8 cellular contexts compared by ENCODE assay signal in the genomic region with DNA sequence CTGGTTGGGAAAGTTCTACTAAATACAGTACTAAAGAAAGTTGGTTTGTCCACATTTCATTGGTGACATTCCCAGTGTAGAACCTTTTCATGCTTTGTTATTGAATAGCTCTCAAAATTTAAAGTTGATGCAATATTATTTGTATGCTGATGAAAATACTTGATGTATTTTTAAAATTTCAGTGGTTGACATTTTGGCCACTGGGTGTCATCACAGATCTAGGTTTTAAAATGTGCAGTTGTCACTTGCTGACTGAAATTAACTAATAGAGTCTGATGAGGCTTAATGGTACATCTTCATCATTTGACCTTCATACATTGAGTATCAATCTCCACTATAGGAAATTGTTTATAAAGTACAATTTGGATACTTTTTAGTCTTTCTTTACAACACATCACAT. TPM values are rescaled to one million over a fixed set of nuclear protein-coding genes. Genes with fewer than 3 reads are reported as not detected.
DNase-seq lines count a peak whose midpoint lies in the region; TF ChIP-seq lines count a peak whose summit lies in the region.

No MANE protein-coding gene starts in this region.

- no peak overlapping the region for H3K27ac Mint-ChIP-seq in CD4-positive, alpha-beta memory T cell

- no peaks in the 10 kb centered on the region for H3K4me1 Mint-ChIP-seq in CD4-positive, alpha-beta memory T cell

- intact Hi-C loops in CD4-positive, alpha-beta memory T cell (cut with micrococcal nuclease), result loop anchor here (1.0 kb wide), 5 partner anchors 90 to 549 kb away; no protein-coding TSS in a partner anchor

- no peaks in the 10 kb centered on the region for H3K36me3 Mint-ChIP-seq in CD4-positive, alpha-beta memory T cell

- H3K36me3 ChIP-seq in CD4-positive, alpha-beta memory T cell (ENCODE audit: insufficient read depth, low read length), result no peaks in the 10 kb centered on the region
- H3K36me3 ChIP-seq in SK-N-MC (ENCODE audit: insufficient read depth, low read length) (no peaks in the 10 kb centered on the region), fibroblast of lung (ENCODE audit: control insufficient read depth, insufficient read depth, low read length) (no peaks in the 10 kb centered on the region), H7 (replicated peaks; ENCODE audit: control insufficient read depth, insufficient read depth, low read length) (no peaks in the 10 kb centered on the region)

- H3K4me3 Mint-ChIP-seq in CD4-positive, alpha-beta memory T cell, result no peak overlapping the region

- H3K9ac ChIP-seq in SK-N-MC (ENCODE audit: insufficient read length), result no peak overlapping the region
- H3K9ac ChIP-seq in fibroblast of lung (ENCODE audit: insufficient read depth, low read length), result no peak overlapping the region

- no peaks in the 10 kb centered on the region for H3K9me3 ChIP-seq in CD4-positive, alpha-beta memory T cell (ENCODE audit: control insufficient read depth in 1 of 2, low read length in 2 of 2)
- no peaks in the 10 kb centered on the region for H3K9me3 ChIP-seq in SK-N-MC (ENCODE audit: low read depth, low read length)
- no peaks in the 10 kb centered on the region for H3K9me3 ChIP-seq in fibroblast of lung (ENCODE audit: control insufficient read depth, insufficient read depth, low read depth, low read length)

- H3K9me3 Mint-ChIP-seq in CD4-positive, alpha-beta memory T cell, result peaks cover 0 to 3% (median 0%) of the 10 kb centered on the region in 8 donors

- peak; percentile 41 to 49 for TF ChIP-seq CTCF in fibroblast of lung (conservative IDR thresholded peaks at IDR 0.05 in 1 of 2, IDR thresholded peaks at IDR 0.05 in 1 of 2; ENCODE audit: low read depth in 1 of 2, low read length in 2 of 2)

- H2AFZ ChIP-seq in fibroblast of lung (ENCODE audit: low read length), result no peak overlapping the region

- no peak overlapping the region for H3K4me2 ChIP-seq in fibroblast of lung (ENCODE audit: extremely low read depth, insufficient read depth, low read length)

- CTCF ChIA-PET in CD4-positive, alpha-beta memory T cell (lab: Charles Lee; ENCODE audit: partially characterized antibody), result interaction anchor here (0.6 to 9.7 kb wide), 22 partner anchors 10 to 521 kb away, joined by 3 to 110 read pairs (median 6); no protein-coding TSS in a partner anchor

- DNase-seq in CD4-positive, alpha-beta memory T cell, result peak; percentile 38 to 55 (median 51)
- peak; percentile 11 for DNase-seq in HCEC 1CT
- peak; percentile 8 for DNase-seq in SK-N-MC (ENCODE audit: low read depth, low spot score)
- peak; percentile 29 to 70 for DNase-seq in fibroblast of lung (ENCODE audit: low read depth in 2 of 2)
- DNase-seq in putamen (ENCODE audit: low spot score), result peak; percentile 45
- no peak for DNase-seq in H7
- no peak for DNase-seq in iPS-NIHi7 (ENCODE audit: extremely low spot score)
- no peak for DNase-seq in activated CD8-positive, alpha-beta memory T cell treated with anti-CD3 and anti-CD28 coated beads, Interleukin-2, amount 50 U/mL, for 48 hours

- no peaks in the 10 kb centered on the region for H3K27me3 Mint-ChIP-seq in CD4-positive, alpha-beta memory T cell

- no peaks in the 10 kb centered on the region for H4K20me1 ChIP-seq in fibroblast of lung (ENCODE audit: control insufficient read depth, extremely low read depth, insufficient read depth, low read length)

- H3K79me2 ChIP-seq in fibroblast of lung (ENCODE audit: control insufficient read depth, insufficient read depth, low read length), result no peaks in the 10 kb centered on the region

- H3K27me3 ChIP-seq in CD4-positive, alpha-beta memory T cell (ENCODE audit: insufficient read depth, low read length), result no peaks in the 10 kb centered on the region
- H3K27me3 ChIP-seq in fibroblast of lung (ENCODE audit: control insufficient read depth, insufficient read depth, low read length) (no peaks in the 10 kb centered on the region), H7 (ENCODE audit: control insufficient read depth, insufficient read depth, low read length) (no peaks in the 10 kb centered on the region)

- H3K4me1 ChIP-seq in CD4-positive, alpha-beta memory T cell (ENCODE audit: insufficient read depth, low read length), result no peaks in the 10 kb centered on the region
- H3K4me1 ChIP-seq in fibroblast of lung (ENCODE audit: control insufficient read depth, extremely low read depth, insufficient read depth, low read length), result no peaks in the 10 kb centered on the region

- H3K27ac ChIP-seq in CD4-positive, alpha-beta memory T cell (ENCODE audit: low read depth, low read length), result no peak overlapping the region
- H3K27ac ChIP-seq in SK-N-MC (no peak overlapping the region), fibroblast of lung (ENCODE audit: insufficient read depth, low read length) (no peak overlapping the region)

- H3K4me3 ChIP-seq in CD4-positive, alpha-beta memory T cell (ENCODE audit: low read length in 2 of 2), result no peak overlapping the region
- H3K4me3 ChIP-seq in SK-N-MC (no peak overlapping the region), fibroblast of lung (replicated peaks in 1 of 4; ENCODE audit: control extremely low read depth in 1 of 4, insufficient read depth in 1 of 4, low read depth in 3 of 4, low read length in 4 of 4) (no peak overlapping the region), H7 (ENCODE audit: insufficient read depth, low read depth, low read length) (no peak overlapping the region)

- POLR2A ChIA-PET in CD4-positive, alpha-beta memory T cell (lab: Charles Lee; ENCODE audit: partially characterized antibody), result interaction anchor here (2.1 kb wide), 1 partner anchor 252 kb away, joined by 9 read pairs; no protein-coding TSS in a partner anchor

RNA-seq across cellular contexts. Expression of gene CMAS, which starts 37.1 kb away (rescaled TPM):
- total RNA-seq in CD4-positive, alpha-beta memory T cell, result 10 to 100 TPM; 20.1 to 20.3 TPM
- polyA plus RNA-seq in CD4-positive, alpha-beta memory T cell, result 10 to 100 TPM; 45.0 to 54.0 TPM
- 19.0 and 24.3 TPM in 2 replicates for total RNA-seq in fibroblast of lung
- 22.3 and 25.6 TPM in 2 replicates for polyA plus RNA-seq in fibroblast of lung
- polyA plus RNA-seq in fibroblast of lung (2012), result 28.0 and 29.8 TPM in 2 replicates
- polyA minus RNA-seq in fibroblast of lung (ENCODE audit: low replicate concordance), result 0.26 and 5.6 TPM in 2 replicates
- 62.4 and 71.7 TPM in 2 replicates for total RNA-seq in H7 (2014; rRNA removed; shearing (Covaris generic))

Comparison
In these comparisons a context has a peak if more than half of its experiments do, and no peak if none do; other contexts are left out.
1. DNase-seq: peak in CD4-positive, alpha-beta memory T cell (5 of 5), HCEC 1CT (single experiment), SK-N-MC (single experiment), fibroblast of lung (2 of 2) and putamen (single experiment); none in H7 (single experiment), iPS-NIHi7 (single experiment) and activated CD8-positive, alpha-beta memory T cell treated with anti-CD3 and anti-CD28 coated beads, Interleukin-2, amount 50 U/mL, for 48 hours (single experiment).